Comparison of ENCODE assay signal across 7 cellular contexts in genomic region chr2:27212626-27213471, GRCh38. TPM values are rescaled to one million over a fixed set of nuclear protein-coding genes. Genes with fewer than 3 reads are reported as not detected.
DNase-seq lines count a peak whose midpoint lies in the region; ATAC-seq and TF ChIP-seq lines count a peak whose summit lies in the region.

No MANE protein-coding gene starts in this region.

- H3K4me1 ChIP-seq in foreskin keratinocyte (peaks cover 6% of the 10 kb centered on the region), parathyroid adenoma (peaks cover 9% of the 10 kb centered on the region)

- H3K27ac Mint-ChIP-seq in activated T-helper 1 cell treated with anti-CD3 and anti-CD28 coated beads, Interleukin-12 subunit alpha, Interleukin-12 subunit beta, Interleukin-2, Interleukin-4 antibody, amounts not matched to agents 30 ng/mL and 10 ng/mL and 1 ng/mL, durations not matched to agents 14 hours and 24 hours and 36 hours, result peak overlapping the region; percentile 100

- peak; percentile 10 for ATAC-seq in foreskin keratinocyte

- H3K4me3 Mint-ChIP-seq in activated T-helper 1 cell treated with anti-CD3 and anti-CD28 coated beads, Interleukin-12 subunit alpha, Interleukin-12 subunit beta, Interleukin-2, Interleukin-4 antibody, amounts not matched to agents 30 ng/mL and 10 ng/mL and 1 ng/mL, durations not matched to agents 14 hours and 24 hours and 36 hours, result peak overlapping the region; percentile 99

- H3K36me3 ChIP-seq in H7 (replicated peaks; ENCODE audit: control insufficient read depth, insufficient read depth, low read length) (peaks cover 15% of the 10 kb centered on the region), parathyroid adenoma (ENCODE audit: control insufficient read depth, insufficient read depth, low read length) (no peaks in the 10 kb centered on the region)

- intact Hi-C loops in activated T-helper 1 cell treated with anti-CD3 and anti-CD28 coated beads, Interleukin-12 subunit alpha, Interleukin-12 subunit beta, Interleukin-2, Interleukin-4 antibody, amounts not matched to agents 30 ng/mL and 10 ng/mL and 1 ng/mL, durations not matched to agents 14 hours and 24 hours and 36 hours (cut with micrococcal nuclease), result loop anchor here (1.0 to 10.0 kb wide), 11 partner anchors 50 to 450 kb away; partner anchors contain the start of genes CCDC121, GPN1, GTF3C2 and KHK

- no peak for TF ChIP-seq CTCF in foreskin keratinocyte (conservative IDR thresholded peaks at IDR 0.05)
- TF ChIP-seq CTCF in parathyroid adenoma (IDR thresholded peaks at IDR 0.05), result no peak

- H3K9ac ChIP-seq in parathyroid adenoma, result peak overlapping the region; percentile 77

- peaks cover 60% of the 10 kb centered on the region for H3K4me1 Mint-ChIP-seq in activated T-helper 1 cell treated with anti-CD3 and anti-CD28 coated beads, Interleukin-12 subunit alpha, Interleukin-12 subunit beta, Interleukin-2, Interleukin-4 antibody, amounts not matched to agents 30 ng/mL and 10 ng/mL and 1 ng/mL, durations not matched to agents 14 hours and 24 hours and 36 hours (ENCODE audit: low read depth)

- no peaks in the 10 kb centered on the region for H3K27me3 Mint-ChIP-seq in activated T-helper 1 cell treated with anti-CD3 and anti-CD28 coated beads, Interleukin-12 subunit alpha, Interleukin-12 subunit beta, Interleukin-2, Interleukin-4 antibody, amounts not matched to agents 30 ng/mL and 10 ng/mL and 1 ng/mL, durations not matched to agents 14 hours and 24 hours and 36 hours (ENCODE audit: insufficient read depth)

- H3K36me3 Mint-ChIP-seq in activated T-helper 1 cell treated with anti-CD3 and anti-CD28 coated beads, Interleukin-12 subunit alpha, Interleukin-12 subunit beta, Interleukin-2, Interleukin-4 antibody, amounts not matched to agents 30 ng/mL and 10 ng/mL and 1 ng/mL, durations not matched to agents 14 hours and 24 hours and 36 hours (ENCODE audit: low read depth), result peaks cover 44% of the 10 kb centered on the region

- H2AFZ ChIP-seq in parathyroid adenoma, result peak overlapping the region; percentile 99

- H3K4me3 ChIP-seq in GM08714 (ENCODE audit: low read length), result peak overlapping the region; percentile 97
- H3K4me3 ChIP-seq in H7 (ENCODE audit: insufficient read depth, low read depth, low read length), result peak overlapping the region; percentile 95
- peak overlapping the region; percentile 84 for H3K4me3 ChIP-seq in parathyroid adenoma (ENCODE audit: low read depth, low read length)

- peak; percentile 60 for DNase-seq in H7
- peak; percentile 22 for DNase-seq in NCI-H2227 treated with DMSO at 0.1 percent for 48 hours (lab: John Stamatoyannopoulos, UW)
- peak; percentile 32 for DNase-seq in activated T-helper 1 cell treated with anti-CD3 and anti-CD28 coated beads, Interleukin-12 subunit alpha, Interleukin-12 subunit beta, Interleukin-2, Interleukin-4 antibody, amounts not matched to agents 30 ng/mL and 10 ng/mL and 1 ng/mL, durations not matched to agents 14 hours and 24 hours and 36 hours (ENCODE audit: low spot score)
- DNase-seq in foreskin keratinocyte, result peak; percentile 41 to 62
- no peak for DNase-seq in occipital lobe (lab: John Stamatoyannopoulos, UW)

- no peaks in the 10 kb centered on the region for H3K27me3 ChIP-seq in H7 (ENCODE audit: control insufficient read depth, insufficient read depth, low read length)
- no peaks in the 10 kb centered on the region for H3K27me3 ChIP-seq in foreskin keratinocyte
- no peaks in the 10 kb centered on the region for H3K27me3 ChIP-seq in parathyroid adenoma (ENCODE audit: control insufficient read depth, insufficient read depth, low read length)

- H3K27ac ChIP-seq in foreskin keratinocyte (peak overlapping the region; percentile 96), parathyroid adenoma (peak overlapping the region; percentile 94)

- H3K4me2 ChIP-seq in parathyroid adenoma (ENCODE audit: low read length), result peak overlapping the region; percentile 96

- H3K79me2 ChIP-seq in parathyroid adenoma, result peaks cover 2% of the 10 kb centered on the region

- no peaks in the 10 kb centered on the region for H3K9me3 ChIP-seq in parathyroid adenoma (ENCODE audit: control insufficient read depth, low read length)

- H3K9me3 Mint-ChIP-seq in activated T-helper 1 cell treated with anti-CD3 and anti-CD28 coated beads, Interleukin-12 subunit alpha, Interleukin-12 subunit beta, Interleukin-2, Interleukin-4 antibody, amounts not matched to agents 30 ng/mL and 10 ng/mL and 1 ng/mL, durations not matched to agents 14 hours and 24 hours and 36 hours, result no peaks in the 10 kb centered on the region

RNA-seq across cellular contexts. Expression of gene SLC5A6, which starts 0.8 kb away (rescaled TPM):
- total RNA-seq in H7 (2014; rRNA removed; shearing (Covaris generic)), result 76.2 and 120 TPM in 2 replicates
- total RNA-seq in activated T-helper 1 cell treated with anti-CD3 and anti-CD28 coated beads, Interleukin-12 subunit alpha, Interleukin-12 subunit beta, Interleukin-2, Interleukin-4 antibody, amounts not matched to agents 30 ng/mL and 10 ng/mL and 1 ng/mL, durations not matched to agents 14 hours and 24 hours and 36 hours, result 89.2 and 105 TPM in 2 replicates
- total RNA-seq in foreskin keratinocyte (36.0 and 39.8 TPM in 2 replicates), occipital lobe (15.6 TPM)
- polyA plus RNA-seq in foreskin keratinocyte, result 21.8 and 23.3 TPM in 2 replicates

RNA-seq across cellular contexts. Expression of gene ATRAID, which starts 1.0 kb away (rescaled TPM):
- total RNA-seq in H7 (2014; rRNA removed; shearing (Covaris generic)), result 182 and 203 TPM in 2 replicates
- total RNA-seq in activated T-helper 1 cell treated with anti-CD3 and anti-CD28 coated beads, Interleukin-12 subunit alpha, Interleukin-12 subunit beta, Interleukin-2, Interleukin-4 antibody, amounts not matched to agents 30 ng/mL and 10 ng/mL and 1 ng/mL, durations not matched to agents 14 hours and 24 hours and 36 hours, result 107 and 111 TPM in 2 replicates
- 119 TPM in 2 replicates for total RNA-seq in foreskin keratinocyte
- polyA plus RNA-seq in foreskin keratinocyte, result 156 and 168 TPM in 2 replicates
- total RNA-seq in occipital lobe, result 43.7 TPM

RNA-seq across cellular contexts. Expression of gene CAD, which starts 4.3 kb away (rescaled TPM):
- 73.7 and 84.2 TPM in 2 replicates for total RNA-seq in H7 (2014; rRNA removed; shearing (Covaris generic))
- total RNA-seq in activated T-helper 1 cell treated with anti-CD3 and anti-CD28 coated beads, Interleukin-12 subunit alpha, Interleukin-12 subunit beta, Interleukin-2, Interleukin-4 antibody, amounts not matched to agents 30 ng/mL and 10 ng/mL and 1 ng/mL, durations not matched to agents 14 hours and 24 hours and 36 hours, result 135 and 138 TPM in 2 replicates
- total RNA-seq in foreskin keratinocyte (50.5 and 61.3 TPM in 2 replicates), occipital lobe (16.2 TPM)
- polyA plus RNA-seq in foreskin keratinocyte, result 47.9 and 53.6 TPM in 2 replicates

RNA-seq across cellular contexts. Expression of gene SLC30A3, which starts 50.0 kb away (rescaled TPM):
- 0.89 and 1.4 TPM in 2 replicates for total RNA-seq in H7 (2014; rRNA removed; shearing (Covaris generic))
- total RNA-seq in activated T-helper 1 cell treated with anti-CD3 and anti-CD28 coated beads, Interleukin-12 subunit alpha, Interleukin-12 subunit beta, Interleukin-2, Interleukin-4 antibody, amounts not matched to agents 30 ng/mL and 10 ng/mL and 1 ng/mL, durations not matched to agents 14 hours and 24 hours and 36 hours, result 2.1 and 2.2 TPM in 2 replicates
- 0.07 TPM in 1 of 2 replicates, not detected in the other for total RNA-seq in foreskin keratinocyte
- 0.04 TPM in 2 replicates for polyA plus RNA-seq in foreskin keratinocyte
- total RNA-seq in occipital lobe, result 0.47 TPM
